ENCODE assay signal across 8 cellular contexts in the genomic region with DNA sequence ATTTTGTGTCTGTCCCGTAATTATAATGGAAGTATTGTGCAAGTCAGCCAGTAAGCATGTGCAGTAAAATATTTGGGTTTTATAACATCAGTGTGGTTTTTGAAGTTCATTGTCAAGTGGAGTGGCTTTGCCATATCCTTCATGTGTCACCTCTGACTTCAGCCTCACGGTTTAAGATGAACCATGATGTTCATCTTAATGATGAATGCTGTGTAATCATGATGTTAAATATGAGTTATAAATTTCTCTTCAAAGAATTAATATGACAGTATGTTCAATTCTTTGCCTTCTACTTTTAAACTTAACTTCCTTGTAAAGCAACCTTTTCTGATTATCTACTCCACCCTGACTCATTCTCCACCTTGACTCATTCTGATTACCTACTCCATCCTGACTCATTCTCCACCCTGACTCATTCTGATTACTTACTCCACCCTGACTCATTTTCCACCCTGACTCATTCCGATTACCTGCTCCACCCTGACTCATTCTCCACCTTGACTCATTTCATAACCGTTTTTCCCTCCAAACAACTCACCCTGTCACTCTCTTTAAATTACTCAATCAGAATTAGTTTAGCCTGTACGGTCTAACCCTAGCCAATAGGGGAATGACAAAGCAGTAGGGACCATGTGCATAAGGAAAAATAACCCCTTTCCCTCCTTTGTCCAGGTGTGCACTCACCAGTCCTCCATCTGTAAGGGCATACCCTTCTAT. TPM values are rescaled to one million over a fixed set of nuclear protein-coding genes. Genes with fewer than 3 reads are reported as not detected.
DNase-seq lines count a peak whose midpoint lies in the region; ATAC-seq, FAIRE-seq and TF ChIP-seq lines count a peak whose summit lies in the region.

No MANE protein-coding gene starts in this region.

- TF ChIP-seq CTCF in A549 (IDR thresholded peaks at IDR 0.05) (no peak), neural progenitor cell (IDR thresholded peaks at IDR 0.05) (no peak)

- no peak for TF ChIP-seq POLR2A in A549 (IDR thresholded peaks at IDR 0.05; ENCODE audit: low read length)

- DNase-seq in A549 (ENCODE audit: low read depth in 1 of 2, low spot score in 1 of 2) = peak; percentile 28 to 90
- peak; percentile 63 for DNase-seq in activated CD4-positive, alpha-beta memory T cell treated with anti-CD3 and anti-CD28 coated beads, Interleukin-2, amount 10 ng/mL, durations not matched to agents 7 days and 5 days
- DNase-seq in mucosa of gallbladder (ENCODE audit: low spot score) = peak; percentile 34
- DNase-seq in CD4-positive, alpha-beta memory T cell = no peak
- no peak for DNase-seq in neural progenitor cell (ENCODE audit: low spot score)
- no peak for DNase-seq in medulla oblongata (ENCODE audit: extremely low spot score)

- H3K9ac ChIP-seq in neural progenitor cell = no peak overlapping the region

- H3K4me2 ChIP-seq in A549 = peak overlapping the region; percentile 35; the same call in 2 of the 3 replicates
- no peak overlapping the region for H3K4me2 ChIP-seq in neural progenitor cell

- peak overlapping the region; percentile 11 to 70; a peak in 4 of 6 replicates for H3K27ac ChIP-seq in A549
- no peak overlapping the region for H3K27ac ChIP-seq in CD4-positive, alpha-beta memory T cell (ENCODE audit: low read depth, low read length)
- no peak overlapping the region for H3K27ac ChIP-seq in neural progenitor cell

- peaks cover 3% of the 10 kb centered on the region for H3K27me3 Mint-ChIP-seq in activated CD4-positive, alpha-beta memory T cell treated with anti-CD3 and anti-CD28 coated beads, Interleukin-2, amount 10 ng/mL, durations not matched to agents 7 days and 5 days
- peaks cover 1 to 2% of the 10 kb centered on the region in 2 donors for H3K27me3 Mint-ChIP-seq in CD4-positive, alpha-beta memory T cell
- H3K27me3 Mint-ChIP-seq in neural progenitor cell (ENCODE audit: insufficient read depth, low read depth) = peaks cover 8% of the 10 kb centered on the region

- intact Hi-C loops in CD4-positive, alpha-beta memory T cell (cut with micrococcal nuclease) = no loop called here

- peaks cover 74% of the 10 kb centered on the region for H3K36me3 Mint-ChIP-seq in activated CD4-positive, alpha-beta memory T cell treated with anti-CD3 and anti-CD28 coated beads, Interleukin-2, amount 10 ng/mL, durations not matched to agents 7 days and 5 days (ENCODE audit: low read depth)
- peaks cover 5 to 10% of the 10 kb centered on the region in 2 donors for H3K36me3 Mint-ChIP-seq in CD4-positive, alpha-beta memory T cell
- no peaks in the 10 kb centered on the region for H3K36me3 Mint-ChIP-seq in neural progenitor cell

- ATAC-seq in A549 (peak; percentile 99), GM19035 (IDR thresholded peaks at IDR 0.05; ENCODE audit: unreplicated experiment) (peak; percentile 96), HG03175 (IDR thresholded peaks at IDR 0.05; ENCODE audit: unreplicated experiment) (peak; percentile 96)

- peaks cover 16% of the 10 kb centered on the region for H3K4me1 ChIP-seq in A549
- H3K4me1 ChIP-seq in CD4-positive, alpha-beta memory T cell (ENCODE audit: insufficient read depth, low read length) = no peaks in the 10 kb centered on the region
- H3K4me1 ChIP-seq in neural progenitor cell = no peaks in the 10 kb centered on the region

- FAIRE-seq in A549 (lab: Jason Lieb, UNC) = no peak

- peaks cover 41% of the 10 kb centered on the region for H3K4me1 Mint-ChIP-seq in activated CD4-positive, alpha-beta memory T cell treated with anti-CD3 and anti-CD28 coated beads, Interleukin-2, amount 10 ng/mL, durations not matched to agents 7 days and 5 days
- H3K4me1 Mint-ChIP-seq in CD4-positive, alpha-beta memory T cell = peaks cover 0 to 2% (median 0%) of the 10 kb centered on the region in 4 donors
- peaks cover 8% of the 10 kb centered on the region for H3K4me1 Mint-ChIP-seq in neural progenitor cell

- H3K36me3 ChIP-seq in CD4-positive, alpha-beta memory T cell (ENCODE audit: insufficient read depth, low read length) = no peaks in the 10 kb centered on the region
- no peaks in the 10 kb centered on the region for H3K36me3 ChIP-seq in neural progenitor cell

- no peaks in the 10 kb centered on the region for H3K27me3 ChIP-seq in CD4-positive, alpha-beta memory T cell (ENCODE audit: insufficient read depth, low read length)
- no peaks in the 10 kb centered on the region for H3K27me3 ChIP-seq in neural progenitor cell

- H3K27ac Mint-ChIP-seq in activated CD4-positive, alpha-beta memory T cell treated with anti-CD3 and anti-CD28 coated beads, Interleukin-2, amount 10 ng/mL, durations not matched to agents 7 days and 5 days = peak overlapping the region; percentile 93
- peak overlapping the region in 1 of 7 donors; percentile 5 for H3K27ac Mint-ChIP-seq in CD4-positive, alpha-beta memory T cell
- H3K27ac Mint-ChIP-seq in neural progenitor cell = no peak overlapping the region

- CTCF ChIA-PET in A549 (lab: Yijun Ruan, JAX) = no interaction called here
- CTCF ChIA-PET in activated CD4-positive, alpha-beta memory T cell treated with anti-CD3 and anti-CD28 coated beads, Interleukin-2, amount 10 ng/mL, durations not matched to agents 7 days and 5 days (lab: Charles Lee) = interaction anchor here (1.6 kb wide), 1 partner anchor 66 kb away, joined by 4 read pairs; no protein-coding TSS in a partner anchor
- CTCF ChIA-PET in CD4-positive, alpha-beta memory T cell (lab: Charles Lee; ENCODE audit: partially characterized antibody) = no interaction called here

- H3K9me3 Mint-ChIP-seq in activated CD4-positive, alpha-beta memory T cell treated with anti-CD3 and anti-CD28 coated beads, Interleukin-2, amount 10 ng/mL, durations not matched to agents 7 days and 5 days = peaks cover 61% of the 10 kb centered on the region
- H3K9me3 Mint-ChIP-seq in CD4-positive, alpha-beta memory T cell = peaks cover 2 to 60% (median 35%) of the 10 kb centered on the region in 8 donors
- H3K9me3 Mint-ChIP-seq in neural progenitor cell = peaks cover 14% of the 10 kb centered on the region

- POLR2A ChIA-PET in A549 (lab: Yijun Ruan, JAX) = no interaction called here
- POLR2A ChIA-PET in activated CD4-positive, alpha-beta memory T cell treated with anti-CD3 and anti-CD28 coated beads, Interleukin-2, amount 10 ng/mL, durations not matched to agents 7 days and 5 days (lab: Charles Lee) = interaction anchor here (0.9 to 1.0 kb wide), 4 partner anchors 10 to 51 kb away, joined by 3 to 5 read pairs (median 3); no protein-coding TSS in a partner anchor
- POLR2A ChIA-PET in CD4-positive, alpha-beta memory T cell (lab: Charles Lee; ENCODE audit: partially characterized antibody) = no interaction called here

- H3K4me3 Mint-ChIP-seq in activated CD4-positive, alpha-beta memory T cell treated with anti-CD3 and anti-CD28 coated beads, Interleukin-2, amount 10 ng/mL, durations not matched to agents 7 days and 5 days = peak overlapping the region; percentile 5
- no peak overlapping the region for H3K4me3 Mint-ChIP-seq in CD4-positive, alpha-beta memory T cell
- no peak overlapping the region for H3K4me3 Mint-ChIP-seq in neural progenitor cell

- H3K9me3 ChIP-seq in A549 (no peaks in the 10 kb centered on the region), neural progenitor cell (ENCODE audit: low read depth) (no peaks in the 10 kb centered on the region)
- H3K9me3 ChIP-seq in CD4-positive, alpha-beta memory T cell (ENCODE audit: control insufficient read depth in 1 of 2, low read length in 2 of 2) = peaks cover 0 to 7% of the 10 kb centered on the region in 2 donors

- no peak overlapping the region for H2AFZ ChIP-seq in neural progenitor cell (replicated peaks)

- H4K20me1 ChIP-seq in neural progenitor cell (ENCODE audit: low read depth) = no peaks in the 10 kb centered on the region

- no peak for TF ChIP-seq EP300 in A549 (IDR thresholded peaks at IDR 0.05)

- no peak overlapping the region for H3K4me3 ChIP-seq in A549
- H3K4me3 ChIP-seq in CD4-positive, alpha-beta memory T cell (ENCODE audit: low read length in 2 of 2) = no peak overlapping the region
- no peak overlapping the region for H3K4me3 ChIP-seq in neural progenitor cell

- no peak for TF ChIP-seq RAD21 in A549 (conservative IDR thresholded peaks at IDR 0.05 in 1 of 2, IDR thresholded peaks at IDR 0.05 in 1 of 2)

- no peaks in the 10 kb centered on the region for H3K79me2 ChIP-seq in neural progenitor cell (ENCODE audit: low read depth)

- no peaks in the 10 kb centered on the region for H3F3A ChIP-seq in neural progenitor cell (ENCODE audit: low read depth)

- WGBS in A549 (ENCODE audit: missing lambda C conversion rate) = 3% methylated on average over 5 of the region's 5 CpGs

TF ChIP-seq in A549, 52 proteins besides CTCF, POLR2A, EP300 and RAD21 (continues in another document):
- peak; percentile 93 to 94; a peak in 4 of 5 replicates for TF ChIP-seq JUN (IDR thresholded peaks at IDR 0.05)
- TF ChIP-seq, protein P1, sequence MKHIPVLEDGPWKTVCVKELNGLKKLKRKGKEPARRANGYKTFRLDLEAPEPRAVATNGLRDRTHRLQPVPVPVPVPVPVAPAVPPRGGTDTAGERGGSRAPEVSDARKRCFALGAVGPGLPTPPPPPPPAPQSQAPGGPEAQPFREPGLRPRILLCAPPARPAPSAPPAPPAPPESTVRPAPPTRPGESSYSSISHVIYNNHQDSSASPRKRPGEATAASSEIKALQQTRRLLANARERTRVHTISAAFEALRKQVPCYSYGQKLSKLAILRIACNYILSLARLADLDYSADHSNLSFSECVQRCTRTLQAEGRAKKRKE (CRISPR knock-in tag; IDR thresholded peaks at IDR 0.05; ENCODE audit: low read depth) = no peak
- TF ChIP-seq MAFK (IDR thresholded peaks at IDR 0.05; ENCODE audit: partially characterized antibody) = peak; percentile 37
- no peak for TF ChIP-seq SMC3 (IDR thresholded peaks at IDR 0.05)
- no peak for TF ChIP-seq SREBF2 (IDR thresholded peaks at IDR 0.05)
- TF ChIP-seq, protein P2, sequence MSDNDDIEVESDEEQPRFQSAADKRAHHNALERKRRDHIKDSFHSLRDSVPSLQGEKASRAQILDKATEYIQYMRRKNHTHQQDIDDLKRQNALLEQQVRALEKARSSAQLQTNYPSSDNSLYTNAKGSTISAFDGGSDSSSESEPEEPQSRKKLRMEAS (IDR thresholded peaks at IDR 0.05) = peak; percentile 58; the same call in 1 of the 2 replicates
- TF ChIP-seq CEBPB (IDR thresholded peaks at IDR 0.05) = peak; percentile 40 to 84; a peak in 2 of 4 replicates
- no peak for TF ChIP-seq ZNF302 (CRISPR knock-in tag; IDR thresholded peaks at IDR 0.05)

RNA-seq across cellular contexts. Expression of a gene that starts 50.3 kb away (rescaled TPM):
- polyA plus RNA-seq in A549 (2011; rRNA removed) = 60.2 and 66.0 TPM in 2 replicates
- 23.3 and 26.1 TPM in 2 replicates for polyA plus RNA-seq in A549 (2012; cell fraction: cytosol; rRNA removed)
- 72.9 and 89.4 TPM in 2 replicates for polyA plus RNA-seq in A549 (2012; cell fraction: nucleus; rRNA removed)
- polyA plus RNA-seq in A549 (2017; fragmentation: RNase III; extraction: RNeasy Plus Mini Kit Qiagen cat#74134 plus additional on column Dnase treatment) = 27.8 to 35.9 TPM (median 32.1 TPM) in 3 replicates
- polyA minus RNA-seq in A549 (2011; rRNA and poly(A)+ RNA removed) = 56.5 and 92.3 TPM in 2 replicates
- 100 to 1,000 TPM; 127 to 129 TPM for total RNA-seq in activated CD4-positive, alpha-beta memory T cell treated with anti-CD3 and anti-CD28 coated beads, Interleukin-2, amount 10 ng/mL, durations not matched to agents 7 days and 5 days
- total RNA-seq in mucosa of gallbladder = 139 TPM
- total RNA-seq in CD4-positive, alpha-beta memory T cell = 100 to 1,000 TPM; 127 to 140 TPM
- 10 to 100 TPM; 53.0 to 63.2 TPM for polyA plus RNA-seq in CD4-positive, alpha-beta memory T cell
- 188 and 212 TPM in 2 replicates for total RNA-seq in neural progenitor cell (ENCODE audit: low replicate concordance)

Comparison
In these comparisons a context has a peak if more than half of its experiments do, and no peak if none do; other contexts are left out.
1. DNase-seq: peak in A549 (2 of 2), activated CD4-positive, alpha-beta memory T cell treated with anti-CD3 and anti-CD28 coated beads, Interleukin-2, amount 10 ng/mL, durations not matched to agents 7 days and 5 days (single experiment) and mucosa of gallbladder (single experiment); none in CD4-positive, alpha-beta memory T cell (0 of 5), neural progenitor cell (single experiment) and medulla oblongata (single experiment).
2. H3K27ac ChIP-seq: peak in A549 (2 of 2); none in CD4-positive, alpha-beta memory T cell (single experiment) and neural progenitor cell (single experiment).
3. Peak in every context shown above with its lines, with median percentiles within 50 percentile points of each other: ATAC-seq.